Comparison of ENCODE assay signal across 8 cellular contexts in genomic region chrX:76428243-76429130, GRCh38. TPM values are rescaled to one million over a fixed set of nuclear protein-coding genes. Genes with fewer than 3 reads are reported as not detected.
DNase-seq lines count a peak whose midpoint lies in the region; ATAC-seq and TF ChIP-seq lines count a peak whose summit lies in the region.

No MANE protein-coding gene starts in this region.

- in situ Hi-C loops in astrocyte of the cerebellum (cut with HindIII; ENCODE audit: low sequenced_read_pairs): no loop called here

- peak; percentile 42 for ATAC-seq in HG02571 (IDR thresholded peaks at IDR 0.05; ENCODE audit: unreplicated experiment)

- H3K4me3 ChIP-seq in GM08714 (ENCODE audit: low read length): peak overlapping the region; percentile 46; the same call in 1 of the 2 replicates
- H3K4me3 ChIP-seq in SJCRH30: peak overlapping the region; percentile 65
- peak overlapping the region; percentile 57 for H3K4me3 ChIP-seq in astrocyte of the cerebellum (ENCODE audit: low read depth, low read length)

- TF ChIP-seq CTCF in astrocyte of the cerebellum (IDR thresholded peaks at IDR 0.05; ENCODE audit: low read depth, low read length, missing control alignments): no peak

- H3K9me3 ChIP-seq in SJCRH30 (replicated peaks): no peaks in the 10 kb centered on the region

- no peaks in the 10 kb centered on the region for H3K36me3 ChIP-seq in SJCRH30

- no peak overlapping the region for H3K27ac ChIP-seq in SJCRH30

- no peaks in the 10 kb centered on the region for H3K4me1 ChIP-seq in SJCRH30

- DNase-seq in SJCRH30 (no peak), astrocyte of the cerebellum (ENCODE audit: low read depth) (no peak), islet precursor cell (peak; percentile 56), NCI-H2107 (lab: John Stamatoyannopoulos, UW) (no peak), OCI-M2 (lab: John Stamatoyannopoulos, UW; ENCODE audit: unreplicated experiment) (no peak)
- peak; percentile 44 for DNase-seq in stimulated activated CD4-positive, alpha-beta T cell treated with anti-CD3 and anti-CD28 coated beads, Interleukin-2, amount 100 ng/mL, for 4 hours (ENCODE audit: low read depth)

- H3K27me3 ChIP-seq in SJCRH30: no peaks in the 10 kb centered on the region

RNA-seq across cellular contexts. Expression of gene MAGEE1, which starts 1.0 kb away (rescaled TPM):
- total RNA-seq in SJCRH30 (2014; rRNA removed; shearing (Covaris generic)): 2.0 and 2.1 TPM in 2 replicates

Comparison
In these comparisons a context has a peak if more than half of its experiments do, and no peak if none do; other contexts are left out.
1. DNase-seq: peak in islet precursor cell (single experiment) and stimulated activated CD4-positive, alpha-beta T cell treated with anti-CD3 and anti-CD28 coated beads, Interleukin-2, amount 100 ng/mL, for 4 hours (single experiment); none in SJCRH30 (0 of 2), astrocyte of the cerebellum (single experiment), NCI-H2107 (single experiment) and OCI-M2 (single experiment).
2. Peak in every context shown above with its lines, with median percentiles within 50 percentile points of each other: H3K4me3 ChIP-seq.